In the genomic region with DNA sequence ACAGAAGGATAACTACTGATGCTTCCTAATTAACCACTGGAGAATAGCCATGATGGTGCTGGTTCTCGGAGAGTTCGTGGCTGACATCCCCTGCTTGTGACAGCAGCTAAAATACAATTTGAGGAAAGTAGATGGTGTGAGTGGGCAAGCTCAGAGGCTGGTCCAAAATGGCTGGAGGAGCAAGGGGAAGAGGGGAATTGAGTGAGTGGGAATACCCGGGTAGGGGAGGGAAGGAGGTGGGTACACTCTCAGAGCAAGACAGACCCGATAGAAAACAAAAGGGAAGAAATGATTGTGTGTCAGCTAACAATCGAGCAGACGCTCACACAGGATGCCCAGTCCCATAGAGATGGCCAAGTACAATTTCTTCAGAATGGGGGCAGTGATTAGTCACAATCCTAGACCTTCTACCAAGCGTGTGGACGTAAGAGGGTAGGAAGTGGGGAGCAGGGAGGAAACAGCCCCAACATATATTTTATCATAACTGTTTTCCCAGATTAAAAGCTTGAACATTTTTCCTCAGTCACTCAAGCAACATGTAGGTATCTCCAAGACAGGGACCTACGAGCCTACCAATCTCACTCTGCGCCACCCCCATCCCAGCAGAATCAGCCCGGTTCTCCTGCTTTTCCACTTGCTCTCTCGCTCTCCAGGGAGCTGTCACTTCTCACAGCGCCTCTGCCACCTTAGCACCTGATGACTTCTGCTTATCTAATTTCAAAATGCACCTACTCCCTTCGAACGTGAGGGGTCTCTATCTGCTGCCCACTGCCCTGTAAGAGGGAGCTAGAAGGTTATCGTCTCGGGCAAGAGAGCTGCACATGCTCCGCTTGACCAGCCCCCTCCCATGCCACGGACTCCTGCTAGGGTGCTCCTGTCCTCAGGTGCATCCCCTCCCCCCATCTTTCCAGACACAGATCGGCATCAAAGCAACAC, we compare ENCODE assay signal across 9 cellular contexts. TPM values are rescaled to one million over a fixed set of nuclear protein-coding genes. Genes with fewer than 3 reads are reported as not detected.
DNase-seq lines count a peak whose midpoint lies in the region; ATAC-seq and TF ChIP-seq lines count a peak whose summit lies in the region.
"Had no signal": no experiment of that assay in that cellular context is flagged by ENCODE, and none has a peak within 500 bp of the region (broad histone marks: within the 10 kb centered on the region; RNA-seq: fewer than 3 reads in every experiment).

No MANE protein-coding gene starts in this region.

- no peak for TF ChIP-seq EP300 in suprapubic skin (IDR thresholded peaks at IDR 0.05)

- H3K27ac ChIP-seq in suprapubic skin: peak overlapping the region; percentile 67

- H3K9me3 ChIP-seq in suprapubic skin: no peaks in the 10 kb centered on the region

- peak overlapping the region; percentile 63 for H3K4me3 ChIP-seq in suprapubic skin

- peak; percentile 17 for ATAC-seq in activated CD8-positive, alpha-beta memory T cell treated with anti-CD3 and anti-CD28 coated beads, Interleukin-2, amount 10 ng/mL, durations not matched to agents 7 days and 5 days
- peak; percentile 33 for ATAC-seq in memory B cell (ENCODE audit: low read depth)

- no peaks in the 10 kb centered on the region for H3K9me3 Mint-ChIP-seq in activated CD8-positive, alpha-beta memory T cell treated with anti-CD3 and anti-CD28 coated beads, Interleukin-2, amount 10 ng/mL, durations not matched to agents 7 days and 5 days (ENCODE audit: low read depth)
- no peaks in the 10 kb centered on the region for H3K9me3 Mint-ChIP-seq in activated naive CD8-positive, alpha-beta T cell (ENCODE audit: low read depth)
- no peaks in the 10 kb centered on the region for H3K9me3 Mint-ChIP-seq in memory B cell

- peaks cover 37% of the 10 kb centered on the region for H3K4me1 ChIP-seq in suprapubic skin

- peak overlapping the region; percentile 75 for H3K27ac Mint-ChIP-seq in activated CD8-positive, alpha-beta memory T cell treated with anti-CD3 and anti-CD28 coated beads, Interleukin-2, amount 10 ng/mL, durations not matched to agents 7 days and 5 days
- H3K27ac Mint-ChIP-seq in activated naive CD8-positive, alpha-beta T cell: peak overlapping the region; percentile 97
- H3K27ac Mint-ChIP-seq in memory B cell: peak overlapping the region; percentile 98

- peaks cover 50% of the 10 kb centered on the region for H3K36me3 Mint-ChIP-seq in activated CD8-positive, alpha-beta memory T cell treated with anti-CD3 and anti-CD28 coated beads, Interleukin-2, amount 10 ng/mL, durations not matched to agents 7 days and 5 days
- peaks cover 20% of the 10 kb centered on the region for H3K36me3 Mint-ChIP-seq in activated naive CD8-positive, alpha-beta T cell
- H3K36me3 Mint-ChIP-seq in memory B cell: peaks cover 58% of the 10 kb centered on the region

- TF ChIP-seq CTCF in suprapubic skin (IDR thresholded peaks at IDR 0.05): no peak

- H3K27me3 ChIP-seq in suprapubic skin: peaks cover 6% of the 10 kb centered on the region

- no peak for TF ChIP-seq POLR2A in suprapubic skin (IDR thresholded peaks at IDR 0.05)

- peaks cover 63% of the 10 kb centered on the region for H3K4me1 Mint-ChIP-seq in activated CD8-positive, alpha-beta memory T cell treated with anti-CD3 and anti-CD28 coated beads, Interleukin-2, amount 10 ng/mL, durations not matched to agents 7 days and 5 days
- peaks cover 91% of the 10 kb centered on the region for H3K4me1 Mint-ChIP-seq in activated naive CD8-positive, alpha-beta T cell (ENCODE audit: low read depth)
- H3K4me1 Mint-ChIP-seq in memory B cell: peaks cover 80% of the 10 kb centered on the region

- no peak for DNase-seq in activated CD8-positive, alpha-beta memory T cell treated with anti-CD3 and anti-CD28 coated beads, Interleukin-2, amount 10 ng/mL, durations not matched to agents 7 days and 5 days
- DNase-seq in activated CD8-positive, alpha-beta memory T cell treated with anti-CD3 and anti-CD28 coated beads, Interleukin-2, amount 50 U/mL, for 48 hours: no peak
- DNase-seq in memory B cell (ENCODE audit: low spot score in 2 of 2) (peak; percentile 19 to 22), suprapubic skin (ENCODE audit: low spot score in 2 of 2) (no peak), DMS79 treated with DMSO at 0.1 percent for 48 hours (lab: John Stamatoyannopoulos, UW) (no peak), NCI-H82 (lab: John Stamatoyannopoulos, UW) (no peak), HUDEP-2 (lab: John Stamatoyannopoulos, UW; ENCODE audit: unreplicated experiment in 76 of 76) (no peak)
- DNase-seq: SHP77 had no signal

- CTCF ChIA-PET in activated CD8-positive, alpha-beta memory T cell treated with anti-CD3 and anti-CD28 coated beads, Interleukin-2, amount 10 ng/mL, durations not matched to agents 7 days and 5 days (lab: Charles Lee): interaction anchor here (0.7 to 7.1 kb wide), 15 partner anchors 10 to 117 kb away, joined by 3 to 72 read pairs (median 6); a partner anchor contains a TSS

- H3K36me3 ChIP-seq in suprapubic skin: no peaks in the 10 kb centered on the region

- WGBS in suprapubic skin: 37% methylated on average over 20 of the region's 20 CpGs

- H3K4me3 Mint-ChIP-seq in activated CD8-positive, alpha-beta memory T cell treated with anti-CD3 and anti-CD28 coated beads, Interleukin-2, amount 10 ng/mL, durations not matched to agents 7 days and 5 days: peak overlapping the region; percentile 79
- H3K4me3 Mint-ChIP-seq in activated naive CD8-positive, alpha-beta T cell: peak overlapping the region; percentile 97
- H3K4me3 Mint-ChIP-seq in memory B cell: peak overlapping the region; percentile 90

- H3K27me3 Mint-ChIP-seq in activated CD8-positive, alpha-beta memory T cell treated with anti-CD3 and anti-CD28 coated beads, Interleukin-2, amount 10 ng/mL, durations not matched to agents 7 days and 5 days: no peaks in the 10 kb centered on the region
- no peaks in the 10 kb centered on the region for H3K27me3 Mint-ChIP-seq in activated naive CD8-positive, alpha-beta T cell
- no peaks in the 10 kb centered on the region for H3K27me3 Mint-ChIP-seq in memory B cell

RNA-seq across cellular contexts. Expression of a gene that starts 26.2 kb away (rescaled TPM):
- total RNA-seq in activated CD8-positive, alpha-beta memory T cell treated with anti-CD3 and anti-CD28 coated beads, Interleukin-2, amount 10 ng/mL, durations not matched to agents 7 days and 5 days: 100 to 1,000 TPM in 1 of 2 experiments, 10 to 100 TPM in 1; 53.4 to 104 TPM
- total RNA-seq in suprapubic skin: 10 to 100 TPM in 3 of 4 donors, 1 to 10 TPM in 1; 3.8 to 12.8 (median 11.4) TPM

Comparison
In these comparisons a context has a peak if more than half of its experiments do, and no peak if none do; other contexts are left out.
1. DNase-seq: peak in memory B cell (2 of 2); none in activated CD8-positive, alpha-beta memory T cell treated with anti-CD3 and anti-CD28 coated beads, Interleukin-2, amount 10 ng/mL, durations not matched to agents 7 days and 5 days (single experiment), activated CD8-positive, alpha-beta memory T cell treated with anti-CD3 and anti-CD28 coated beads, Interleukin-2, amount 50 U/mL, for 48 hours (single experiment), suprapubic skin (0 of 2), DMS79 treated with DMSO at 0.1 percent for 48 hours (single experiment), NCI-H82 (single experiment) and HUDEP-2 (0 of 76).
2. Peak in every context shown above with its lines, with median percentiles within 50 percentile points of each other: H3K27ac Mint-ChIP-seq and H3K4me3 Mint-ChIP-seq.